In the genomic region with DNA sequence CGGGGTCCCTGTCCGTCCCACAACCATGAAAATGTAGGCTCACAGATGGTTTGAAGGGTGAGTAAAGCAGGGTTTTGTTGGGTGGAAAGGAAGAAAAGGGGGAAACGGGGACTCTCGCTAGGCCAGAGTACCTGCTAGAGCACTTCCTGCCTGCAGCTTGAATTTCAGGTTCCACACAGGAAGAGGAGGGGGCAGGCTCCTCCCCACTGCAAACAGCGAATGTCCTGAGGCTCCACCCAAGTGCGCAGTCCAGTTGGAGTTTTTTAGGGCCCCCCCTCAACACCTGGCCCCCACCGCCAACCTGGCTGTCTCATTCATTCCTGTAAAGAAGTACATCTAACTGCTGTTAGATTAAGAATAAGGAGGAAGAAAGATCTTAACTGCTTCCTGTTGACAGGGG, we compare ENCODE assay signal across 1 cellular context.
TF ChIP-seq lines count a peak whose summit lies in the region.

No MANE protein-coding gene starts in this region.

TF ChIP-seq in WTC11, 78 proteins besides CTCF, POLR2A, EP300 and RAD21 (continued from another document):
- TF ChIP-seq, protein P1, sequence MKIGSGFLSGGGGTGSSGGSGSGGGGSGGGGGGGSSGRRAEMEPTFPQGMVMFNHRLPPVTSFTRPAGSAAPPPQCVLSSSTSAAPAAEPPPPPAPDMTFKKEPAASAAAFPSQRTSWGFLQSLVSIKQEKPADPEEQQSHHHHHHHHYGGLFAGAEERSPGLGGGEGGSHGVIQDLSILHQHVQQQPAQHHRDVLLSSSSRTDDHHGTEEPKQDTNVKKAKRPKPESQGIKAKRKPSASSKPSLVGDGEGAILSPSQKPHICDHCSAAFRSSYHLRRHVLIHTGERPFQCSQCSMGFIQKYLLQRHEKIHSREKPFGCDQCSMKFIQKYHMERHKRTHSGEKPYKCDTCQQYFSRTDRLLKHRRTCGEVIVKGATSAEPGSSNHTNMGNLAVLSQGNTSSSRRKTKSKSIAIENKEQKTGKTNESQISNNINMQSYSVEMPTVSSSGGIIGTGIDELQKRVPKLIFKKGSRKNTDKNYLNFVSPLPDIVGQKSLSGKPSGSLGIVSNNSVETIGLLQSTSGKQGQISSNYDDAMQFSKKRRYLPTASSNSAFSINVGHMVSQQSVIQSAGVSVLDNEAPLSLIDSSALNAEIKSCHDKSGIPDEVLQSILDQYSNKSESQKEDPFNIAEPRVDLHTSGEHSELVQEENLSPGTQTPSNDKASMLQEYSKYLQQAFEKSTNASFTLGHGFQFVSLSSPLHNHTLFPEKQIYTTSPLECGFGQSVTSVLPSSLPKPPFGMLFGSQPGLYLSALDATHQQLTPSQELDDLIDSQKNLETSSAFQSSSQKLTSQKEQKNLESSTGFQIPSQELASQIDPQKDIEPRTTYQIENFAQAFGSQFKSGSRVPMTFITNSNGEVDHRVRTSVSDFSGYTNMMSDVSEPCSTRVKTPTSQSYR (CRISPR knock-in tag; IDR thresholded peaks at IDR 0.05), result no peak
- TF ChIP-seq, protein P2, sequence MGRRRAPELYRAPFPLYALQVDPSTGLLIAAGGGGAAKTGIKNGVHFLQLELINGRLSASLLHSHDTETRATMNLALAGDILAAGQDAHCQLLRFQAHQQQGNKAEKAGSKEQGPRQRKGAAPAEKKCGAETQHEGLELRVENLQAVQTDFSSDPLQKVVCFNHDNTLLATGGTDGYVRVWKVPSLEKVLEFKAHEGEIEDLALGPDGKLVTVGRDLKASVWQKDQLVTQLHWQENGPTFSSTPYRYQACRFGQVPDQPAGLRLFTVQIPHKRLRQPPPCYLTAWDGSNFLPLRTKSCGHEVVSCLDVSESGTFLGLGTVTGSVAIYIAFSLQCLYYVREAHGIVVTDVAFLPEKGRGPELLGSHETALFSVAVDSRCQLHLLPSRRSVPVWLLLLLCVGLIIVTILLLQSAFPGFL (CRISPR knock-in tag; IDR thresholded peaks at IDR 0.05; ENCODE audit: borderline replicate concordance), result no peak
- TF ChIP-seq SP1 (CRISPR knock-in tag; conservative IDR thresholded peaks at IDR 0.05), result no peak
- no peak for TF ChIP-seq TP53 (CRISPR knock-in tag; IDR thresholded peaks at IDR 0.05)
- TF ChIP-seq, protein P3, sequence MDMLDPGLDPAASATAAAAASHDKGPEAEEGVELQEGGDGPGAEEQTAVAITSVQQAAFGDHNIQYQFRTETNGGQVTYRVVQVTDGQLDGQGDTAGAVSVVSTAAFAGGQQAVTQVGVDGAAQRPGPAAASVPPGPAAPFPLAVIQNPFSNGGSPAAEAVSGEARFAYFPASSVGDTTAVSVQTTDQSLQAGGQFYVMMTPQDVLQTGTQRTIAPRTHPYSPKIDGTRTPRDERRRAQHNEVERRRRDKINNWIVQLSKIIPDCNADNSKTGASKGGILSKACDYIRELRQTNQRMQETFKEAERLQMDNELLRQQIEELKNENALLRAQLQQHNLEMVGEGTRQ (CRISPR knock-in tag; IDR thresholded peaks at IDR 0.05), result no peak
- no peak for TF ChIP-seq NR3C1 (CRISPR knock-in tag; conservative IDR thresholded peaks at IDR 0.05; ENCODE audit: low read depth)
- TF ChIP-seq CBFB (CRISPR knock-in tag; IDR thresholded peaks at IDR 0.05; ENCODE audit: low read depth), result no peak
- no peak for TF ChIP-seq KAT7 (CRISPR knock-in tag; IDR thresholded peaks at IDR 0.05; ENCODE audit: borderline replicate concordance)
- TF ChIP-seq PRRX2 (CRISPR knock-in tag; IDR thresholded peaks at IDR 0.05), result no peak
- TF ChIP-seq, protein P4, sequence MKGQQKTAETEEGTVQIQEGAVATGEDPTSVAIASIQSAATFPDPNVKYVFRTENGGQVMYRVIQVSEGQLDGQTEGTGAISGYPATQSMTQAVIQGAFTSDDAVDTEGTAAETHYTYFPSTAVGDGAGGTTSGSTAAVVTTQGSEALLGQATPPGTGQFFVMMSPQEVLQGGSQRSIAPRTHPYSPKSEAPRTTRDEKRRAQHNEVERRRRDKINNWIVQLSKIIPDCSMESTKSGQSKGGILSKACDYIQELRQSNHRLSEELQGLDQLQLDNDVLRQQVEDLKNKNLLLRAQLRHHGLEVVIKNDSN (CRISPR knock-in tag; IDR thresholded peaks at IDR 0.05), result no peak
- TF ChIP-seq GTF2I (CRISPR knock-in tag; conservative IDR thresholded peaks at IDR 0.05), result no peak
- TF ChIP-seq TEAD1 (CRISPR knock-in tag; IDR thresholded peaks at IDR 0.05), result no peak
- TF ChIP-seq ZNF423 (CRISPR knock-in tag; IDR thresholded peaks at IDR 0.05), result no peak
- TF ChIP-seq OVOL2 (CRISPR knock-in tag; IDR thresholded peaks at IDR 0.05; ENCODE audit: borderline replicate concordance), result no peak
- TF ChIP-seq ZBTB21 (CRISPR knock-in tag; IDR thresholded peaks at IDR 0.05; ENCODE audit: borderline replicate concordance), result no peak
